20 cellular contexts compared by ENCODE assay signal in the genomic region with DNA sequence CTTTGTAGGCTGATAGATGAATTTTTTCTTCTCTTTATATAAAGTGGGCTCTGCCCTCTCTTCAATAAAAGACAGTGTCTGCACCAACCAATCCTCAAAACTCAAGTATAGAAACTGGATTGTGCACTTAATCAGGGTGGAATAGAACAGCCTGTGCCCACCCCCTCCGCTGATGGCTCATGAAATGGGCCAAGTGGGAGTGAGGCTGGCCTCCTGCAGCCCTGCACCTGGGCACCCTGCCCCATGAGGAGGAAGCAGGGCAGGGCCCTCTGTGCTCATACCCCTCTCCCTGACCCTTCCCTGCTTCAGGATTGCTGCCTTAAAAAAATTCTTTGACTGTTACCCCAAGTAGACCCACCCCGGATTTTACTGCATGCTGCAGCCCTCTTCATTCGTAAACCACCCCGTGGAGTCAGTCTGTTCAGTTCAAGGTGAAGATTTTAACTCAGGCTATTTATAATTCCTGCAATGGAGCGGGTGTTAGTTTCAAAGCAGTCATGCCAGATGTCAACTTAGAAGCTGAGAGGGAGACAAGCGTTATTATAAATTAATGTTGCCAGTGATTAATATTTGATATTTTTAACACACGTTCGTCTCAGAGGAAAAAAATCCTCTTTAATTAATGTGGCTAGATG. TPM values are rescaled to one million over a fixed set of nuclear protein-coding genes. Genes with fewer than 3 reads are reported as not detected.
DNase-seq lines count a peak whose midpoint lies in the region; ATAC-seq and TF ChIP-seq lines count a peak whose summit lies in the region.
"Had no signal": no experiment of that assay in that cellular context is flagged by ENCODE, and none has a peak within 500 bp of the region (broad histone marks: within the 10 kb centered on the region; RNA-seq: fewer than 3 reads in every experiment).

No MANE protein-coding gene starts in this region.

- DNase-seq in DMS 273 (lab: John Stamatoyannopoulos, UW; ENCODE audit: unreplicated experiment) = peak; percentile 66
- DNase-seq in DMS 273 treated with DMSO at 0.1 percent for 48 hours (lab: John Stamatoyannopoulos, UW) = no peak
- peak; percentile 48 for DNase-seq in NCI-H1694 treated with DMSO at 0.1 percent for 48 hours (lab: John Stamatoyannopoulos, UW)
- no peak for DNase-seq in heart right ventricle
- DNase-seq in posterior vena cava (ENCODE audit: low spot score) = peak; percentile 50
- DNase-seq in activated CD8-positive, alpha-beta T cell treated with anti-CD3 and anti-CD28 coated beads for 36 hours = no peak
- DNase-seq in GM10248 (ENCODE audit: extremely low spot score) = no peak
- DNase-seq: NCI-H1092, NCI-H2107, NCI-H748 treated with DMSO at 0.1 percent for 48 hours, PC-9 had no signal

- CTCF ChIA-PET in activated CD8-positive, alpha-beta T cell treated with anti-CD3 and anti-CD28 coated beads for 36 hours (lab: Charles Lee) = interaction anchor here (1.2 to 9.8 kb wide), 5 partner anchors 29 to 269 kb away, joined by 3 to 100 read pairs (median 4); no protein-coding TSS in a partner anchor
- CTCF ChIA-PET in GM10248 (lab: Yijun Ruan, JAX) = interaction anchor here (1.4 to 13.4 kb wide), 7 partner anchors 29 to 407 kb away, joined by 3 to 295 read pairs (median 27); partner anchors contain the start of gene KCNC4

- H3K27ac Mint-ChIP-seq in activated CD8-positive, alpha-beta T cell treated with anti-CD3 and anti-CD28 coated beads for 36 hours = no peak overlapping the region

- peaks cover 3% of the 10 kb centered on the region for H3K27me3 Mint-ChIP-seq in activated CD8-positive, alpha-beta T cell treated with anti-CD3 and anti-CD28 coated beads for 36 hours

- no peaks in the 10 kb centered on the region for H3K9me3 ChIP-seq in heart right ventricle
- H3K9me3 ChIP-seq: HAP-1 had no signal

- peaks cover 0 to 17% (median 6%) of the 10 kb centered on the region in 9 donors for H3K4me1 ChIP-seq in heart right ventricle
- H3K4me1 ChIP-seq: HAP-1 had no signal

- WGBS in heart right ventricle, 2 donors = 36 to 49% methylated on average over 8 of the region's 8 CpGs

- H3K36me3 ChIP-seq in heart right ventricle = no peaks in the 10 kb centered on the region
- H3K36me3 ChIP-seq: HAP-1 had no signal

- H3K4me1 Mint-ChIP-seq in activated CD8-positive, alpha-beta T cell treated with anti-CD3 and anti-CD28 coated beads for 36 hours (ENCODE audit: low read depth) = no peaks in the 10 kb centered on the region

- intact Hi-C loops in heart right ventricle (cut with DNase I) = loop anchor here in 2 of 10 donors (5.0 to 10.0 kb wide), 2 partner anchors 152 to 154 kb away; no protein-coding TSS in a partner anchor
- intact Hi-C loops in posterior vena cava (cut with DNase I) = no loop called here
- intact Hi-C loops in activated CD8-positive, alpha-beta T cell treated with anti-CD3 and anti-CD28 coated beads for 36 hours (cut with micrococcal nuclease) = no loop called here

- no peak overlapping the region for H3K4me3 Mint-ChIP-seq in activated CD8-positive, alpha-beta T cell treated with anti-CD3 and anti-CD28 coated beads for 36 hours

- TF ChIP-seq CTCF in heart right ventricle (IDR thresholded peaks at IDR 0.05) = no peak
- TF ChIP-seq CTCF in activated CD8-positive, alpha-beta T cell treated with anti-CD3 and anti-CD28 coated beads for 36 hours (IDR thresholded peaks at IDR 0.05) = no peak
- TF ChIP-seq CTCF in GM10248 (IDR thresholded peaks at IDR 0.05; ENCODE audit: control extremely low read depth, extremely low read depth, low read depth, missing control alignments) = no peak

- H3K9me3 Mint-ChIP-seq in activated CD8-positive, alpha-beta T cell treated with anti-CD3 and anti-CD28 coated beads for 36 hours = no peaks in the 10 kb centered on the region

- POLR2A ChIA-PET in activated CD8-positive, alpha-beta T cell treated with anti-CD3 and anti-CD28 coated beads for 36 hours (lab: Charles Lee) = no interaction called here
- POLR2A ChIA-PET in GM10248 (lab: Yijun Ruan, JAX) = no interaction called here

- H3K27me3 ChIP-seq in heart right ventricle = no peaks in the 10 kb centered on the region

- H3K4me3 ChIP-seq in heart right ventricle = no peak overlapping the region
- H3K4me3 ChIP-seq: HAP-1, PC-9, SK-N-MC had no signal

- peak overlapping the region in 7 of 10 donors; percentile 15 to 61 (median 35) for H3K27ac ChIP-seq in heart right ventricle
- H3K27ac ChIP-seq: 22Rv1, PC-9, SK-N-MC had no signal

- peak in 6 of 8 donors; percentile 41 to 79 (median 72) for ATAC-seq in heart right ventricle
- no peak for ATAC-seq in activated CD8-positive, alpha-beta T cell treated with anti-CD3 and anti-CD28 coated beads for 36 hours
- no peak for ATAC-seq in GM18520 (IDR thresholded peaks at IDR 0.05; ENCODE audit: unreplicated experiment)

- H3K36me3 Mint-ChIP-seq in activated CD8-positive, alpha-beta T cell treated with anti-CD3 and anti-CD28 coated beads for 36 hours (ENCODE audit: low read depth) = no peaks in the 10 kb centered on the region

RNA-seq across cellular contexts. Expression of gene PROK1, which starts 15.8 kb away (rescaled TPM):
- 1 to 10 TPM in 1 of 10 donors, under 1 TPM in 4, not detected in 5; 0.17 to 1.6 (median 0.29) TPM for total RNA-seq in heart right ventricle
- 1 to 10 TPM in 1 of 2 donors, under 1 TPM in 1; 0.07 to 6.8 TPM for polyA plus RNA-seq in heart right ventricle
- total RNA-seq in posterior vena cava = under 1 TPM in 1 of 2 donors, not detected in 1; 0.32 TPM
- not detected for total RNA-seq in activated CD8-positive, alpha-beta T cell treated with anti-CD3 and anti-CD28 coated beads for 36 hours
- total RNA-seq: Daoy, HT-29, MCF 10A, PC-9 had no signal
- polyA plus RNA-seq: AG04450, BJ had no signal

RNA-seq across cellular contexts. Expression of gene KCNA10, which starts 52.2 kb away (rescaled TPM):
- not detected for total RNA-seq in heart right ventricle
- polyA plus RNA-seq in heart right ventricle = not detected
- total RNA-seq in posterior vena cava = not detected
- not detected for total RNA-seq in activated CD8-positive, alpha-beta T cell treated with anti-CD3 and anti-CD28 coated beads for 36 hours
- total RNA-seq: Daoy, HT-29, MCF 10A, PC-9 had no signal
- polyA plus RNA-seq: AG04450, BJ had no signal

RNA-seq across cellular contexts. Expression of gene LAMTOR5, which starts 59.3 kb away (rescaled TPM):
- total RNA-seq in heart right ventricle (100 to 1,000 TPM; 209 to 268 (median 245) TPM), posterior vena cava (10 to 100 TPM; 87.4 to 91.5 TPM)
- polyA plus RNA-seq in heart right ventricle = 100 to 1,000 TPM; 281 to 506 TPM
- total RNA-seq in activated CD8-positive, alpha-beta T cell treated with anti-CD3 and anti-CD28 coated beads for 36 hours = 100 to 1,000 TPM; 154 to 160 TPM

Comparison
In these comparisons a context has a peak if more than half of its experiments do, and no peak if none do; other contexts are left out.
1. DNase-seq: peak in DMS 273 (single experiment), NCI-H1694 treated with DMSO at 0.1 percent for 48 hours (single experiment) and posterior vena cava (single experiment); none in DMS 273 treated with DMSO at 0.1 percent for 48 hours (single experiment), heart right ventricle (0 of 2), activated CD8-positive, alpha-beta T cell treated with anti-CD3 and anti-CD28 coated beads for 36 hours (single experiment) and GM10248 (single experiment).
2. ATAC-seq: peak in heart right ventricle (6 of 8); none in activated CD8-positive, alpha-beta T cell treated with anti-CD3 and anti-CD28 coated beads for 36 hours (single experiment) and GM18520 (single experiment).